ENCODE assay signal across 8 cellular contexts in the genomic region with DNA sequence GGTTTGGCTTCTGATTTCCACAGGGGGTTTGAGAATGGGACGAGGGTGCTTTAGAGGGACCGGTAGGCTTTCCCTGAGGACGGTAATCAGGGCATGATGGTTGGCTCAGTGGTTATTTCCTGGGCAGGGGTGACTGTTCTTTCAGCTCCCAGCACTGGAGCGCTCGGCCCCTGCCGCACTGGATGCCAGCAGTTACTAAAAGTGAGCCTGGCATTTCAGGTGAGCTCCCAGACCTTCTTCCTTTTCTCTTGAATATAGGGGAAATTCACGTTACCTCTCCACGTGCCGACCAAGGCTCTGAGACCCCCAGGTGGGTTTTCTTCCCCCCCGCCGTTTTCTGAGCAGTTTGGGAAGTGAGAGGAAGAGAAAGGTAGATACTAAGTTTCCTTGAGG. TPM values are rescaled to one million over a fixed set of nuclear protein-coding genes. Genes with fewer than 3 reads are reported as not detected.
DNase-seq lines count a peak whose midpoint lies in the region; ATAC-seq lines count a peak whose summit lies in the region.

No MANE protein-coding gene starts in this region.

- H3K27ac Mint-ChIP-seq in activated CD8-positive, alpha-beta T cell treated with anti-CD3 and anti-CD28 coated beads, Interleukin-2, amount 10 ng/mL, durations not matched to agents 7 days and 5 days: peak overlapping the region; percentile 85
- H3K27ac Mint-ChIP-seq in stimulated activated memory B cell treated with anti-CD40 and anti-IgM and Interleukin-4, amounts not matched to agents 10 μg/mL and 1 μg/mL and 100 μg/mL, for 72 hours: peak overlapping the region; percentile 75

- peak overlapping the region; percentile 84 for H3K4me3 ChIP-seq in HAP-1
- peak overlapping the region; percentile 69 for H3K4me3 ChIP-seq in iPS-11a (ENCODE audit: low read depth, low read length)

- no peaks in the 10 kb centered on the region for H3K27me3 ChIP-seq in HAP-1 (ENCODE audit: low read depth)

- no peak for DNase-seq in HAP-1 (ENCODE audit: low spot score in 2 of 2)
- no peak for DNase-seq in activated CD8-positive, alpha-beta T cell treated with anti-CD3 and anti-CD28 coated beads, Interleukin-2, amount 10 ng/mL, durations not matched to agents 7 days and 5 days
- no peak for DNase-seq in NCI-H1105 (lab: John Stamatoyannopoulos, UW)
- DNase-seq in activated CD4-positive, CD25-positive, alpha-beta regulatory T cell (lab: John Stamatoyannopoulos, UW): no peak
- no peak for DNase-seq in MV-4-11 (lab: John Stamatoyannopoulos, UW)

- ATAC-seq in activated CD8-positive, alpha-beta T cell treated with anti-CD3 and anti-CD28 coated beads, Interleukin-2, amount 10 ng/mL, durations not matched to agents 7 days and 5 days: no peak
- no peak for ATAC-seq in stimulated activated memory B cell treated with anti-CD40 and anti-IgM and Interleukin-4, amounts not matched to agents 10 μg/mL and 1 μg/mL and 100 μg/mL, for 72 hours
- no peak for ATAC-seq in HG03135 (IDR thresholded peaks at IDR 0.05; ENCODE audit: unreplicated experiment)

- H3K4me3 Mint-ChIP-seq in activated CD8-positive, alpha-beta T cell treated with anti-CD3 and anti-CD28 coated beads, Interleukin-2, amount 10 ng/mL, durations not matched to agents 7 days and 5 days: peak overlapping the region; percentile 88
- peak overlapping the region; percentile 79 for H3K4me3 Mint-ChIP-seq in stimulated activated memory B cell treated with anti-CD40 and anti-IgM and Interleukin-4, amounts not matched to agents 10 μg/mL and 1 μg/mL and 100 μg/mL, for 72 hours

- no peaks in the 10 kb centered on the region for H3K9me3 ChIP-seq in HAP-1

- H3K4me1 Mint-ChIP-seq in activated CD8-positive, alpha-beta T cell treated with anti-CD3 and anti-CD28 coated beads, Interleukin-2, amount 10 ng/mL, durations not matched to agents 7 days and 5 days (ENCODE audit: low read depth): peaks cover 80% of the 10 kb centered on the region
- H3K4me1 Mint-ChIP-seq in stimulated activated memory B cell treated with anti-CD40 and anti-IgM and Interleukin-4, amounts not matched to agents 10 μg/mL and 1 μg/mL and 100 μg/mL, for 72 hours: peaks cover 66% of the 10 kb centered on the region

- H3K36me3 ChIP-seq in HAP-1 (replicated peaks): peaks cover 7% of the 10 kb centered on the region; the same call in 1 of the 2 replicates

- peaks cover 14% of the 10 kb centered on the region for H3K4me1 ChIP-seq in HAP-1

- no peaks in the 10 kb centered on the region for H3K27me3 Mint-ChIP-seq in activated CD8-positive, alpha-beta T cell treated with anti-CD3 and anti-CD28 coated beads, Interleukin-2, amount 10 ng/mL, durations not matched to agents 7 days and 5 days (ENCODE audit: low read depth)
- H3K27me3 Mint-ChIP-seq in stimulated activated memory B cell treated with anti-CD40 and anti-IgM and Interleukin-4, amounts not matched to agents 10 μg/mL and 1 μg/mL and 100 μg/mL, for 72 hours: no peaks in the 10 kb centered on the region

- peaks cover 44% of the 10 kb centered on the region for H3K36me3 Mint-ChIP-seq in activated CD8-positive, alpha-beta T cell treated with anti-CD3 and anti-CD28 coated beads, Interleukin-2, amount 10 ng/mL, durations not matched to agents 7 days and 5 days (ENCODE audit: low read depth)
- H3K36me3 Mint-ChIP-seq in stimulated activated memory B cell treated with anti-CD40 and anti-IgM and Interleukin-4, amounts not matched to agents 10 μg/mL and 1 μg/mL and 100 μg/mL, for 72 hours: peaks cover 17% of the 10 kb centered on the region

- POLR2A ChIA-PET in activated CD8-positive, alpha-beta T cell treated with anti-CD3 and anti-CD28 coated beads, Interleukin-2, amount 10 ng/mL, durations not matched to agents 7 days and 5 days (lab: Charles Lee): interaction anchor here (0.6 to 3.8 kb wide), 7 partner anchors 10 to 720 kb away, joined by 3 to 33 read pairs (median 5); partner anchors contain the start of gene DCAF1

- in situ Hi-C loops in HAP-1 (cut with MboI; ENCODE audit: low sequenced_read_pairs): no loop called here

- CTCF ChIA-PET in activated CD8-positive, alpha-beta T cell treated with anti-CD3 and anti-CD28 coated beads, Interleukin-2, amount 10 ng/mL, durations not matched to agents 7 days and 5 days (lab: Charles Lee): interaction anchor here (0.8 to 11.0 kb wide), 8 partner anchors 10 to 283 kb away, joined by 3 to 238 read pairs (median 10); partner anchors contain the start of gene DCAF1

- H3K9me3 Mint-ChIP-seq in activated CD8-positive, alpha-beta T cell treated with anti-CD3 and anti-CD28 coated beads, Interleukin-2, amount 10 ng/mL, durations not matched to agents 7 days and 5 days (ENCODE audit: insufficient read depth): no peaks in the 10 kb centered on the region
- no peaks in the 10 kb centered on the region for H3K9me3 Mint-ChIP-seq in stimulated activated memory B cell treated with anti-CD40 and anti-IgM and Interleukin-4, amounts not matched to agents 10 μg/mL and 1 μg/mL and 100 μg/mL, for 72 hours

RNA-seq across cellular contexts. Expression of gene TEX264, which starts 1.0 kb away (rescaled TPM):
- 10 to 100 TPM; 62.6 to 65.0 TPM for total RNA-seq in activated CD8-positive, alpha-beta T cell treated with anti-CD3 and anti-CD28 coated beads, Interleukin-2, amount 10 ng/mL, durations not matched to agents 7 days and 5 days

RNA-seq across cellular contexts. Expression of gene GRM2, which starts 34.8 kb away (rescaled TPM):
- 1 to 10 TPM; 1.1 to 1.7 TPM for total RNA-seq in activated CD8-positive, alpha-beta T cell treated with anti-CD3 and anti-CD28 coated beads, Interleukin-2, amount 10 ng/mL, durations not matched to agents 7 days and 5 days
